ENCODE assay signal across 11 cellular contexts in genomic region chr19:51460164-51460992, GRCh38. TPM values are rescaled to one million over a fixed set of nuclear protein-coding genes. Genes with fewer than 3 reads are reported as not detected.
DNase-seq lines count a peak whose midpoint lies in the region; ATAC-seq and TF ChIP-seq lines count a peak whose summit lies in the region.
"Had no signal": no experiment of that assay in that cellular context is flagged by ENCODE, and none has a peak within 500 bp of the region (broad histone marks: within the 10 kb centered on the region; RNA-seq: fewer than 3 reads in every experiment).

No MANE protein-coding gene starts in this region.

- H3K56ac ChIP-seq in IMR-90 (ENCODE audit: extremely low read depth, insufficient read depth, low read length), result no peak overlapping the region

- no peak overlapping the region for H3K23ac ChIP-seq in IMR-90 (ENCODE audit: low read depth, low read length)

- H3K27ac ChIP-seq in BLaER1 treated with 17β-estradiol and CSF1 and Interleukin-3, amounts not matched to agents 10 nM and 100 nM, result peak overlapping the region in 3 of 11 experiments; percentile 19 to 65 (median 41); a peak in 6 of 22 replicates
- H3K27ac ChIP-seq in IMR-90 (ENCODE audit: insufficient read depth, low read length) (no peak overlapping the region), caudate nucleus (ENCODE audit: low read depth, low read length) (no peak overlapping the region)

- H3K4ac ChIP-seq in IMR-90 (ENCODE audit: low read depth, low read length), result no peak overlapping the region

- H2AFZ ChIP-seq in IMR-90 (replicated peaks; ENCODE audit: low read length, poor library complexity), result peak overlapping the region; percentile 63

- no peak overlapping the region for H2BK15ac ChIP-seq in IMR-90 (ENCODE audit: low read depth, low read length)

- no peaks in the 10 kb centered on the region for H4K20me1 ChIP-seq in BLaER1 treated with 17β-estradiol and CSF1 and Interleukin-3, amounts not matched to agents 10 nM and 100 nM
- no peaks in the 10 kb centered on the region for H4K20me1 ChIP-seq in IMR-90 (ENCODE audit: insufficient read depth, low read length)

- H2BK5ac ChIP-seq in IMR-90 (ENCODE audit: low read depth, low read length, poor library complexity, severe bottlenecking), result no peak overlapping the region

- H3K79me1 ChIP-seq in IMR-90 (ENCODE audit: low read depth in 1 of 2, low read length in 2 of 2), result no peaks in the 10 kb centered on the region

- TF ChIP-seq POLR2A in IMR-90 (IDR thresholded peaks at IDR 0.05; ENCODE audit: low read depth, low read length), result no peak

- H3K9me3 ChIP-seq in BLaER1 treated with 17β-estradiol and CSF1 and Interleukin-3, amounts not matched to agents 10 nM and 100 nM (replicated peaks in 1 of 11), result no peaks in the 10 kb centered on the region
- H3K9me3 ChIP-seq in IMR-90 (ENCODE audit: control insufficient read depth, insufficient read depth, low read length) (peaks cover 2% of the 10 kb centered on the region; the same call in 1 of the 2 replicates), adipocyte (ENCODE audit: control insufficient read depth, low read length) (no peaks in the 10 kb centered on the region)

- H3K36me3 Mint-ChIP-seq in immature natural killer cell, result no peaks in the 10 kb centered on the region
- H3K36me3 Mint-ChIP-seq: naive B cell had no signal

- dilution Hi-C loops in IMR-90 (cut with HindIII; ENCODE audit: low sequenced_read_pairs, unreplicated experiment), result no loop called here

- H3K9ac ChIP-seq in BLaER1 treated with 17β-estradiol and CSF1 and Interleukin-3, amounts not matched to agents 10 nM and 100 nM, result no peak overlapping the region
- no peak overlapping the region for H3K9ac ChIP-seq in IMR-90 (ENCODE audit: low read depth, low read length)
- H3K9ac ChIP-seq in adipocyte (ENCODE audit: low read length), result no peak overlapping the region

- no peak for TF ChIP-seq RAD21 in IMR-90 (IDR thresholded peaks at IDR 0.05; ENCODE audit: low read length)

- H2AK9ac ChIP-seq in IMR-90 (replicated peaks; ENCODE audit: low read depth, low read length, poor library complexity), result no peak overlapping the region

- H3K18ac ChIP-seq in IMR-90 (ENCODE audit: low read depth, low read length), result no peak overlapping the region

- POLR2A ChIA-PET in IMR-90 (lab: Charles Lee; ENCODE audit: unreplicated experiment), result interaction anchor here (0.6 kb wide), 1 partner anchor 265 kb away, joined by 9 read pairs; no protein-coding TSS in a partner anchor

- H3K4me2 ChIP-seq in BLaER1 treated with 17β-estradiol and CSF1 and Interleukin-3, amounts not matched to agents 10 nM and 100 nM, result peak overlapping the region; percentile 56 to 91 (median 70)
- no peak overlapping the region for H3K4me2 ChIP-seq in IMR-90 (ENCODE audit: low read depth, low read length)

- no peak overlapping the region for H3K27ac Mint-ChIP-seq in immature natural killer cell
- H3K27ac Mint-ChIP-seq: naive B cell had no signal

- no peaks in the 10 kb centered on the region for H3K9me1 ChIP-seq in IMR-90 (ENCODE audit: insufficient read depth, low read length)

- no peaks in the 10 kb centered on the region for H3K36me3 ChIP-seq in BLaER1 treated with 17β-estradiol and CSF1 and Interleukin-3, amounts not matched to agents 10 nM and 100 nM
- H3K36me3 ChIP-seq in IMR-90 (ENCODE audit: control insufficient read depth, insufficient read depth, low read length) (no peaks in the 10 kb centered on the region), adipocyte (ENCODE audit: control insufficient read depth, insufficient read depth, low read length, severe bottlenecking) (no peaks in the 10 kb centered on the region)

- no peaks in the 10 kb centered on the region for H3K9me3 Mint-ChIP-seq in immature natural killer cell

- TF ChIP-seq CTCF in IMR-90 (conservative IDR thresholded peaks at IDR 0.05; ENCODE audit: low read depth, low read length), result no peak

- peak; percentile 42 for ATAC-seq in IMR-90 (ENCODE audit: low read depth)
- no peak for ATAC-seq in HG03039 (IDR thresholded peaks at IDR 0.05; ENCODE audit: unreplicated experiment)
- ATAC-seq in GM19455 (IDR thresholded peaks at IDR 0.05; ENCODE audit: unreplicated experiment), result no peak

- no peak overlapping the region for H3K14ac ChIP-seq in IMR-90 (replicated peaks; ENCODE audit: low read depth, low read length)

- intact Hi-C loops in IMR-90 (cut with micrococcal nuclease), result no loop called here

- H4K5ac ChIP-seq in IMR-90 (ENCODE audit: low read depth, low read length), result no peak overlapping the region

- no peak overlapping the region for H3K4me3 Mint-ChIP-seq in immature natural killer cell

- DNase-seq in IMR-90 (peak; percentile 7), adipocyte (ENCODE audit: low read depth) (peak; percentile 7), myocyte (ENCODE audit: low read depth) (peak; percentile 28), immature natural killer cell (no peak), caudate nucleus (lab: John Stamatoyannopoulos, UW) (no peak)
- DNase-seq: effector CD8-positive, alpha-beta T cell; naive B cell; NCI-H1417 treated with DMSO at 0.1 percent for 48 hours had no signal

- H4K91ac ChIP-seq in IMR-90 (ENCODE audit: insufficient read depth, low read depth, low read length), result no peak overlapping the region

- peak overlapping the region in 1 of 2 experiments; percentile 19; a peak in 1 of 4 replicates for H4K8ac ChIP-seq in IMR-90 (ENCODE audit: low read depth in 2 of 2, low read length in 2 of 2)

- peaks cover 10 to 25% (median 16%) of the 10 kb centered on the region in 3 donors for H3K27me3 Mint-ChIP-seq in immature natural killer cell (ENCODE audit: low read depth in 3 of 3)

- 0 out of 20 replicates have a peak overlapping the region, but pooled peaks of 1 of the 10 experiments have one; percentile 30 for H3K4me3 ChIP-seq in BLaER1 treated with 17β-estradiol and CSF1 and Interleukin-3, amounts not matched to agents 10 nM and 100 nM
- peak overlapping the region; percentile 19; the same call in 1 of the 2 replicates for H3K4me3 ChIP-seq in IMR-90 (ENCODE audit: insufficient read depth, low read depth, low read length)
- H3K4me3 ChIP-seq in adipocyte (ENCODE audit: low read length), result peak overlapping the region; percentile 49

- BruUV-seq in IMR-90 (replicated peaks; lab: Mats Ljungman, UMichigan), result no TSS peak

- no peak overlapping the region for H2BK120ac ChIP-seq in IMR-90 (ENCODE audit: low read depth, low read length)

- peaks cover 22 to 38% of the 10 kb centered on the region in 2 donors for H3K4me1 Mint-ChIP-seq in immature natural killer cell

- 48% methylated on average over 6 of the region's 13 CpGs; no CpG with 5 or more reads in 1 of the 2 experiments for WGBS in IMR-90 (ENCODE audit: extremely low coverage in 2 of 2, insufficient read length in 1 of 2), 2 experiments

- H3K4me1 ChIP-seq in BLaER1 treated with 17β-estradiol and CSF1 and Interleukin-3, amounts not matched to agents 10 nM and 100 nM, result peaks cover 15 to 46% (median 21%) of the 10 kb centered on the region in 10 experiments
- H3K4me1 ChIP-seq in IMR-90 (ENCODE audit: control insufficient read depth, insufficient read depth, low read length) (no peaks in the 10 kb centered on the region), adipocyte (ENCODE audit: control insufficient read depth, insufficient read depth, low read length) (no peaks in the 10 kb centered on the region)

- no peak overlapping the region for H2BK20ac ChIP-seq in IMR-90 (ENCODE audit: low read depth, low read length)

- CTCF ChIA-PET in IMR-90 (lab: Yijun Ruan, JAX), result no interaction called here

- peaks cover 0 to 12% (median 0%) of the 10 kb centered on the region in 11 experiments; a peak in 6 of 22 replicates for H3K27me3 ChIP-seq in BLaER1 treated with 17β-estradiol and CSF1 and Interleukin-3, amounts not matched to agents 10 nM and 100 nM
- no peaks in the 10 kb centered on the region for H3K27me3 ChIP-seq in IMR-90 (ENCODE audit: control insufficient read depth, insufficient read depth, low read length)
- peaks cover 20% of the 10 kb centered on the region for H3K27me3 ChIP-seq in adipocyte (replicated peaks; ENCODE audit: control insufficient read depth, insufficient read depth, low read length)

- in situ Hi-C loops in IMR-90 (cut with MboI; ENCODE audit: low sequenced_read_pairs), result no loop called here

- H2AK5ac ChIP-seq in IMR-90 (ENCODE audit: low read depth, low read length), result no peak overlapping the region

TF ChIP-seq in IMR-90, 13 proteins besides CTCF, POLR2A, EP300 and RAD21 (continues in another document):
- TF ChIP-seq NFE2L2 (IDR thresholded peaks at IDR 0.05; ENCODE audit: low read depth, low read length) (no peak), CHD1 (IDR thresholded peaks at IDR 0.05; ENCODE audit: low read depth, low read length) (no peak), SMC3 (IDR thresholded peaks at IDR 0.05; ENCODE audit: low read depth, low read length) (no peak), RCOR1 (IDR thresholded peaks at IDR 0.05; ENCODE audit: insufficient replicate concordance, low read length) (no peak), MAFK (IDR thresholded peaks at IDR 0.05; ENCODE audit: low read depth, low read length) (no peak)

RNA-seq across cellular contexts. Expression of gene SIGLEC8, which starts 2.1 kb away (rescaled TPM):
- total RNA-seq in IMR-90 (2012; rRNA removed), result not detected in 2 replicates
- not detected in 2 replicates for polyA plus RNA-seq in IMR-90 (2012; rRNA removed)
- not detected in 2 replicates for polyA plus RNA-seq in IMR-90 (2012; cell fraction: cytosol; rRNA removed)
- not detected in 2 replicates for polyA plus RNA-seq in IMR-90 (2012; cell fraction: nucleus; rRNA removed; ENCODE audit: low replicate concordance)
- total RNA-seq in myocyte, result not detected in 2 replicates
- not detected for polyA plus RNA-seq in myocyte (2012)
- not detected for polyA plus RNA-seq in immature natural killer cell

RNA-seq across cellular contexts. Expression of gene CEACAM18, which starts 18.0 kb away (rescaled TPM):
- total RNA-seq in IMR-90 (2012; rRNA removed) (not detected in 2 replicates), myocyte (not detected in 2 replicates)
- polyA plus RNA-seq in IMR-90 (2012; rRNA removed) (not detected in 2 replicates), immature natural killer cell (not detected)
- polyA plus RNA-seq in IMR-90 (2012; cell fraction: cytosol; rRNA removed), result not detected in 2 replicates
- not detected in 2 replicates for polyA plus RNA-seq in IMR-90 (2012; cell fraction: nucleus; rRNA removed; ENCODE audit: low replicate concordance)
- not detected for polyA plus RNA-seq in myocyte (2012)

RNA-seq across cellular contexts. Expression of gene SIGLEC12, which starts 41.2 kb away (rescaled TPM):
- total RNA-seq in IMR-90 (2012; rRNA removed) (not detected in 2 replicates), myocyte (not detected in 2 replicates)
- polyA plus RNA-seq in IMR-90 (2012; rRNA removed) (not detected in 2 replicates), immature natural killer cell (not detected)
- not detected in 2 replicates for polyA plus RNA-seq in IMR-90 (2012; cell fraction: cytosol; rRNA removed)
- polyA plus RNA-seq in IMR-90 (2012; cell fraction: nucleus; rRNA removed; ENCODE audit: low replicate concordance), result not detected in 2 replicates
- polyA plus RNA-seq in myocyte (2012), result not detected

RNA-seq across cellular contexts. Expression of gene SIGLEC10, which starts 42.9 kb away (rescaled TPM):
- not detected in 2 replicates for total RNA-seq in IMR-90 (2012; rRNA removed)
- polyA plus RNA-seq in IMR-90 (2012; rRNA removed), result not detected in 2 replicates
- not detected in 2 replicates for polyA plus RNA-seq in IMR-90 (2012; cell fraction: cytosol; rRNA removed)
- polyA plus RNA-seq in IMR-90 (2012; cell fraction: nucleus; rRNA removed; ENCODE audit: low replicate concordance), result not detected in 2 replicates
- not detected in 2 replicates for total RNA-seq in myocyte
- not detected for polyA plus RNA-seq in myocyte (2012)
- 1 to 10 TPM in 1 of 3 donors, under 1 TPM in 2; 0.09 to 1.8 (median 0.39) TPM for polyA plus RNA-seq in immature natural killer cell

Comparison
In these comparisons a context has a peak if more than half of its experiments do, and no peak if none do; other contexts are left out.
1. DNase-seq: peak in IMR-90 (single experiment), adipocyte (single experiment) and myocyte (single experiment); none in immature natural killer cell (0 of 3) and caudate nucleus (0 of 61).